Comparison of ENCODE assay signal across 8 cellular contexts in the genomic region with DNA sequence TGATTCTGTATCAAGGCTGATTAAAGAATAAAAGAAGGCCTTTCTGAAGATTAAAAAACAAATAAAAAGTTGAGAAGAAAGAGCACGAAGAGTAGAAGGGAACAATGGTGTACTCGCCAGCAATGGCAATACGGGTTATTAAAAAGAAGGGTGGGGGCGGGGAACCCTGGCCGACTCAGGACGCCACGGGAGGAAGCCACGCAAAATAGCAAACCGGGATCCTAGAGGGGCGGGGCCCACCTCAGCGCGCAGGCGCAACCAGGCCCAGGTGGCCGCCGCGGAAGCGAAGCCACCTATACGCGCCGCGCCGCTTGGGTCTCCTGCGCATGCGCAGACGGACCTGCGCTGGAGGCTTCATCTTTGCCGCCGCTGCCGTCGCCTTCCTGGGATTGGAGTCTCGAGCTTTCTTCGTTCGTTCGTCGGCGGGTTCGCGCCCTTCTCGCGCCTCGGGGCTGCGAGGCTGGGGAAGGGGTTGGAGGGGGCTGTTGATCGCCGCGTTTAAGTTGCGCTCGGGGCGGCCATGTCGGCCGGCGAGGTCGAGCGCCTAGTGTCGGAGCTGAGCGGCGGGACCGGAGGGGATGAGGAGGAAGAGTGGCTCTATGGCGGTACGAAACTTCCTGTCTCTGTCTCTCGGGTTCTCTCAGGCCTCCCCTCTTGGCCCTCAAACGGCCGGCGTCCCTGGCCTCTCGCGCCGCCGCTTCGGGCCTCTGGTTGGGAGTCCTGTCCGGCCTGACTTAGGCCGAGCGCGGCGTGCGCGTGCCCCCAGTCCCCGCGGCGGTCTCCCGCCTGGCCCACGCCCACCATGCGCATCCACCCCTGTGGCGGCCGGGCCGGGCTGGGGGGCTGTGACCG. TPM values are rescaled to one million over a fixed set of nuclear protein-coding genes. Genes with fewer than 3 reads are reported as not detected.
DNase-seq lines count a peak whose midpoint lies in the region; ATAC-seq, FAIRE-seq and TF ChIP-seq lines count a peak whose summit lies in the region.

A gene with protein sequence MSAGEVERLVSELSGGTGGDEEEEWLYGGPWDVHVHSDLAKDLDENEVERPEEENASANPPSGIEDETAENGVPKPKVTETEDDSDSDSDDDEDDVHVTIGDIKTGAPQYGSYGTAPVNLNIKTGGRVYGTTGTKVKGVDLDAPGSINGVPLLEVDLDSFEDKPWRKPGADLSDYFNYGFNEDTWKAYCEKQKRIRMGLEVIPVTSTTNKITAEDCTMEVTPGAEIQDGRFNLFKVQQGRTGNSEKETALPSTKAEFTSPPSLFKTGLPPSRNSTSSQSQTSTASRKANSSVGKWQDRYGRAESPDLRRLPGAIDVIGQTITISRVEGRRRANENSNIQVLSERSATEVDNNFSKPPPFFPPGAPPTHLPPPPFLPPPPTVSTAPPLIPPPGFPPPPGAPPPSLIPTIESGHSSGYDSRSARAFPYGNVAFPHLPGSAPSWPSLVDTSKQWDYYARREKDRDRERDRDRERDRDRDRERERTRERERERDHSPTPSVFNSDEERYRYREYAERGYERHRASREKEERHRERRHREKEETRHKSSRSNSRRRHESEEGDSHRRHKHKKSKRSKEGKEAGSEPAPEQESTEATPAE (plus strand): TSS at position 323 of the 852 bp plus-strand sequence. CDS start 198 bp downstream, at position 521.

- no peak for TF ChIP-seq EP300 in HepG2 (IDR thresholded peaks at IDR 0.05; ENCODE audit: low read depth in 2 of 2, low read length in 2 of 2)
- no peak for TF ChIP-seq EP300 in HepG2 (CRISPR knock-in tag; IDR thresholded peaks at IDR 0.05; ENCODE audit: borderline replicate concordance)

- no peaks in the 10 kb centered on the region for H3K9me3 ChIP-seq in HepG2 (ENCODE audit: low read length)

- H4K20me1 ChIP-seq in HepG2 (ENCODE audit: insufficient read depth, low read length): no peaks in the 10 kb centered on the region; the same call in 1 of the 2 replicates

- intact Hi-C loops in HepG2 (cut with micrococcal nuclease; ENCODE audit: unreplicated experiment): loop anchor here (5.0 kb wide), 1 partner anchor 360 kb away; no protein-coding TSS in a partner anchor

- peak within 1 kb of the TSS; percentile 67 for H2AFZ ChIP-seq in HepG2 (ENCODE audit: low read length)

- H3K4me3 ChIP-seq in HepG2 (replicated peaks in 1 of 3; ENCODE audit: insufficient read depth in 1 of 3, low read depth in 2 of 3, low read length in 3 of 3): peak within 1 kb of the TSS; percentile 94 to 99 (median 98)

- CTCF ChIA-PET in HepG2 (lab: Yijun Ruan, JAX; ENCODE audit: low intra/inter-chr PET ratio, low total read pairs): no interaction called here

- peak; percentile 87 for ATAC-seq in GM19351 (IDR thresholded peaks at IDR 0.05; ENCODE audit: unreplicated experiment)
- peak; percentile 85 for ATAC-seq in HG03521 (IDR thresholded peaks at IDR 0.05; ENCODE audit: unreplicated experiment)
- ATAC-seq in HepG2: peak; percentile 95

- in situ Hi-C loops in HepG2 (cut with HindIII; ENCODE audit: extremely low pct_ligation_motif_present, low pct_unique_long_range_greater_than_20kb): loop anchor here (10.0 kb wide), 1 partner anchor 363 kb away; no protein-coding TSS in a partner anchor

- no peak for FAIRE-seq in HepG2 (lab: Jason Lieb, UNC)

- WGBS in HepG2 (ENCODE audit: low lambda C conversion rate): under 1% methylated on average over 19 of the region's 85 CpGs

- peaks cover 2 to 6% of the 10 kb centered on the region in 2 experiments; a peak in 3 of 5 replicates for H3K36me3 ChIP-seq in HepG2 (replicated peaks in 1 of 2; ENCODE audit: control insufficient read depth in 1 of 2, insufficient read depth in 2 of 2, low read length in 2 of 2)

- H3K79me2 ChIP-seq in HepG2 (ENCODE audit: insufficient read depth, low read length): peaks cover 45% of the 10 kb centered on the region

- DNase-seq in C1 segment of cervical spinal cord (lab: John Stamatoyannopoulos, UW) (peak; percentile 63 to 92 (median 86)), NCI-H748 (lab: John Stamatoyannopoulos, UW; ENCODE audit: unreplicated experiment) (peak; percentile 92), dermis microvascular lymphatic vessel endothelial cell (ENCODE audit: low read depth in 2 of 2) (peak; percentile 88 to 94), HepG2 (ENCODE audit: low spot score) (peak; percentile 83)
- DNase-seq in activated CD4-positive, alpha-beta T cell treated with anti-CD3 and anti-CD28 coated beads, Interleukin-2, amount 50 U/mL, for 48 hours: peak; percentile 95 to 97
- peak; percentile 96 for DNase-seq in stimulated activated CD4-positive, alpha-beta T cell treated with anti-CD3 and anti-CD28 coated beads, Interleukin-4, amount 100 ng/mL, for 1 hour

- POLR2A ChIA-PET in HepG2 (lab: Yijun Ruan, JAX): interaction anchor here (1.0 to 2.7 kb wide), 2 partner anchors 12 to 358 kb away, joined by 3 to 12 read pairs; a partner anchor contains a TSS

- peak within 1 kb of the TSS; percentile 93 for H3K9ac ChIP-seq in HepG2 (ENCODE audit: insufficient read depth, low read depth, low read length)

- H3K4me2 ChIP-seq in HepG2 (ENCODE audit: low read depth, low read length): peak within 1 kb of the TSS; percentile 87

- peak within 1 kb of the TSS; percentile 84 for H3K27ac ChIP-seq in HepG2 (ENCODE audit: extremely low read length, insufficient read depth, low read length)

- peak; percentile 84 to 85 for TF ChIP-seq POLR2A in HepG2 (IDR thresholded peaks at IDR 0.05; ENCODE audit: insufficient read depth in 1 of 2, low read depth in 2 of 2, low read length in 2 of 2)

- no peak; the same call in 1 of the 2 replicates for TF ChIP-seq RAD21 in HepG2 (CRISPR knock-in tag; IDR thresholded peaks at IDR 0.05)

- H3K27me3 ChIP-seq in HepG2 (ENCODE audit: control insufficient read depth in 1 of 2, insufficient read depth in 2 of 2, low read length in 2 of 2): no peaks in the 10 kb centered on the region

- BruUV-seq in HepG2 (replicated peaks; lab: Mats Ljungman, UMichigan): TSS peak; percentile 74

- 0 out of 2 replicates have a peak, but pooled peaks have one; percentile 6 for TF ChIP-seq CTCF in HepG2 (CRISPR knock-in tag; IDR thresholded peaks at IDR 0.05)

- H3K4me1 ChIP-seq in HepG2 (ENCODE audit: insufficient read depth, low read length): peaks cover 49% of the 10 kb centered on the region

TF ChIP-seq in HepG2, 621 proteins besides CTCF, POLR2A, EP300 and RAD21 (continues in another document):
- TF ChIP-seq GTF3A (CRISPR knock-in tag; conservative IDR thresholded peaks at IDR 0.05): 0 out of 2 replicates have a peak, but pooled peaks have one; percentile 56
- TF ChIP-seq, protein P1, sequence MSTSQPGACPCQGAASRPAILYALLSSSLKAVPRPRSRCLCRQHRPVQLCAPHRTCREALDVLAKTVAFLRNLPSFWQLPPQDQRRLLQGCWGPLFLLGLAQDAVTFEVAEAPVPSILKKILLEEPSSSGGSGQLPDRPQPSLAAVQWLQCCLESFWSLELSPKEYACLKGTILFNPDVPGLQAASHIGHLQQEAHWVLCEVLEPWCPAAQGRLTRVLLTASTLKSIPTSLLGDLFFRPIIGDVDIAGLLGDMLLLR (CRISPR knock-in tag; IDR thresholded peaks at IDR 0.05): peak; percentile 82
- peak; percentile 82; the same call in 1 of the 2 replicates for TF ChIP-seq ZNF543 (CRISPR knock-in tag; IDR thresholded peaks at IDR 0.05)
- peak; percentile 47; the same call in 1 of the 2 replicates for TF ChIP-seq TOE1 (CRISPR knock-in tag; IDR thresholded peaks at IDR 0.05)
- TF ChIP-seq, protein P2, sequence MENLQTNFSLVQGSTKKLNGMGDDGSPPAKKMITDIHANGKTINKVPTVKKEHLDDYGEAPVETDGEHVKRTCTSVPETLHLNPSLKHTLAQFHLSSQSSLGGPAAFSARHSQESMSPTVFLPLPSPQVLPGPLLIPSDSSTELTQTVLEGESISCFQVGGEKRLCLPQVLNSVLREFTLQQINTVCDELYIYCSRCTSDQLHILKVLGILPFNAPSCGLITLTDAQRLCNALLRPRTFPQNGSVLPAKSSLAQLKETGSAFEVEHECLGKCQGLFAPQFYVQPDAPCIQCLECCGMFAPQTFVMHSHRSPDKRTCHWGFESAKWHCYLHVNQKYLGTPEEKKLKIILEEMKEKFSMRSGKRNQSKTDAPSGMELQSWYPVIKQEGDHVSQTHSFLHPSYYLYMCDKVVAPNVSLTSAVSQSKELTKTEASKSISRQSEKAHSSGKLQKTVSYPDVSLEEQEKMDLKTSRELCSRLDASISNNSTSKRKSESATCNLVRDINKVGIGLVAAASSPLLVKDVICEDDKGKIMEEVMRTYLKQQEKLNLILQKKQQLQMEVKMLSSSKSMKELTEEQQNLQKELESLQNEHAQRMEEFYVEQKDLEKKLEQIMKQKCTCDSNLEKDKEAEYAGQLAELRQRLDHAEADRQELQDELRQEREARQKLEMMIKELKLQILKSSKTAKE (CRISPR knock-in tag; IDR thresholded peaks at IDR 0.05; ENCODE audit: borderline replicate concordance): 0 out of 2 replicates have a peak, but pooled peaks have one; percentile 31
- TF ChIP-seq YEATS4 (CRISPR knock-in tag; IDR thresholded peaks at IDR 0.05; ENCODE audit: borderline replicate concordance): peak; percentile 60; the same call in 1 of the 2 replicates
- TF ChIP-seq ATAD3A (CRISPR knock-in tag; IDR thresholded peaks at IDR 0.05): no peak

RNA-seq across cellular contexts. Expression of the gene that starts here (rescaled TPM):
- 40.6 and 46.3 TPM in 2 replicates for total RNA-seq in dermis microvascular lymphatic vessel endothelial cell
- 58.8 and 69.4 TPM in 2 replicates for total RNA-seq in HepG2 (2016; rRNA removed; fragmentation: Illumina TruSeq; extraction: Trizol)
- total RNA-seq in HepG2 (2016; cell fraction: cytosol; rRNA removed; fragmentation: Illumina TruSeq; extraction: Trizol; ENCODE audit: low read depth): 36.7 and 43.6 TPM in 2 replicates
- 58.2 and 70.3 TPM in 2 replicates for total RNA-seq in HepG2 (2016; cell fraction: insoluble cytoplasmic fraction; rRNA removed; fragmentation: Illumina TruSeq; extraction: Trizol)
- 20.3 and 22.4 TPM in 2 replicates for total RNA-seq in HepG2 (2016; cell fraction: membrane; rRNA removed; fragmentation: Illumina TruSeq; extraction: Trizol)
- 61.1 and 66.7 TPM in 2 replicates for total RNA-seq in HepG2 (2016; cell fraction: nucleus; rRNA removed; fragmentation: Illumina TruSeq; extraction: Trizol)
- 14.8 and 14.9 TPM in 2 replicates for polyA plus RNA-seq in HepG2 (2011; rRNA removed)
- 9.1 and 10.7 TPM in 2 replicates for polyA plus RNA-seq in HepG2 (2011; cell fraction: cytosol; rRNA removed)
- 16.4 and 23.7 TPM in 2 replicates for polyA plus RNA-seq in HepG2 (2011; cell fraction: nucleus; rRNA removed)
- 18.8 and 31.6 TPM in 2 replicates for polyA plus RNA-seq in HepG2 (2012)
- polyA plus RNA-seq in HepG2 (2016; cell fraction: cytosol; fragmentation: Illumina TruSeq; extraction: Trizol; ENCODE audit: low read depth): 3.1 and 3.7 TPM in 2 replicates
- polyA plus RNA-seq in HepG2 (2016; cell fraction: insoluble cytoplasmic fraction; fragmentation: Illumina TruSeq; extraction: Trizol; ENCODE audit: low read depth): 52.8 and 55.3 TPM in 2 replicates
- polyA plus RNA-seq in HepG2 (2016; cell fraction: membrane; fragmentation: Illumina TruSeq; extraction: Trizol; ENCODE audit: low read depth): 4.2 and 5.1 TPM in 2 replicates
- 61.3 and 61.4 TPM in 2 replicates for polyA plus RNA-seq in HepG2 (2016; cell fraction: nucleus; fragmentation: Illumina TruSeq; extraction: Trizol; ENCODE audit: insufficient read depth, low read depth)
- polyA minus RNA-seq in HepG2 (2011; rRNA and poly(A)+ RNA removed; ENCODE audit: low replicate concordance): 21.3 and 30.8 TPM in 2 replicates
- 11.8 and 16.8 TPM in 2 replicates for polyA minus RNA-seq in HepG2 (2011; cell fraction: cytosol; rRNA and poly(A)+ RNA removed)
- 94.4 and 102 TPM in 2 replicates for polyA minus RNA-seq in HepG2 (2011; cell fraction: nucleus; rRNA and poly(A)+ RNA removed)

Comparison
In these comparisons a context has a peak if more than half of its experiments do, and no peak if none do; other contexts are left out.
1. Peak in every context shown above with its lines: DNase-seq, ATAC-seq, H3K4me3 ChIP-seq and H3K27ac ChIP-seq.